In the genomic region with DNA sequence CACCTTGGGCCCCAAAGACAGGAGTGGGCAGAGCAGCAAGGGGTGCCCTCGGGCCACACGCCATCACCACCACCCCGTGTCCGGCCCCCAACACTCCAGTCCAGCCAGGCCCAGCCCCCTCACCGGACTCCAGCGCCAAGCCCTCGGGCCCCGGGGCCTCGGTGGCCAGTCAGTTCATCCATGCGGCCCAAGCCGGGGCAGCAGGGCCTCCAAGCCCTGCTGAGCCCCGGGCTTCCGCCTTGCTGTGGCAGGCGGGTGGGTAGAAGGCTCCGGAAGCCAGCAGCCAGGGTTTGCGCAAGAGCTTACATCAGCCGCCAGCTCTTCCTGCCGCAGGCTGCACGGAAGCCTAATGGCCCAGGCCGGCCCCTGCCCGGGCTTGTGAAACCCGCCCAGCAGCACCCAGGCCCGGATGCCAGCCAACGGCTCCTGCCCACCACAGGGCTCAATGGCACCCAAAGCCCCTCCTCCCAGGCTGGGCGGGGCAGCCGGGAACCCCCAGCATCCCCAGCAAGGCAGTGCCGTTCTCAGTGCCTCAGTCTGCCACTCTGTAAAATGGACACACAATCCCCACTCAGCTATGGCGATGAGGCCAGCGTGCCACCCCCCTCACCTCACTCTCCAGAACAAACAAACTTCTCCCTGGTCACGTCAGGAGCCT, we compare ENCODE assay signal across 8 cellular contexts. TPM values are rescaled to one million over a fixed set of nuclear protein-coding genes. Genes with fewer than 3 reads are reported as not detected.
DNase-seq lines count a peak whose midpoint lies in the region; ATAC-seq, FAIRE-seq and TF ChIP-seq lines count a peak whose summit lies in the region.

No MANE protein-coding gene starts in this region.

- no peak overlapping the region for H3K27ac Mint-ChIP-seq in neural progenitor cell

- no peaks in the 10 kb centered on the region for H3F3A ChIP-seq in neural progenitor cell (ENCODE audit: low read depth)

- no peak overlapping the region for H3K27ac ChIP-seq in endothelial cell of umbilical vein (ENCODE audit: insufficient read depth, low read depth, low read length)
- H3K27ac ChIP-seq in neural progenitor cell: no peak overlapping the region
- peak overlapping the region; percentile 68 for H3K27ac ChIP-seq in substantia nigra (ENCODE audit: low read depth, low read length, poor library complexity, severe bottlenecking)

- H3K4me1 ChIP-seq in endothelial cell of umbilical vein (ENCODE audit: control insufficient read depth, extremely low read depth, insufficient read depth, low read length): no peaks in the 10 kb centered on the region
- no peaks in the 10 kb centered on the region for H3K4me1 ChIP-seq in neural progenitor cell

- no peak overlapping the region for H3K4me2 ChIP-seq in endothelial cell of umbilical vein (ENCODE audit: insufficient read depth, low read length)
- H3K4me2 ChIP-seq in neural progenitor cell: no peak overlapping the region

- TF ChIP-seq POLR2A in endothelial cell of umbilical vein (IDR thresholded peaks at IDR 0.05; ENCODE audit: low read depth, low read length): no peak

- FAIRE-seq in GM18507 (lab: Jason Lieb, UNC) (peak; percentile 94), endothelial cell of umbilical vein (lab: Jason Lieb, UNC) (no peak)

- H3K4me3 ChIP-seq in endothelial cell of umbilical vein (replicated peaks in 1 of 3; ENCODE audit: insufficient read depth in 1 of 3, low read depth in 1 of 3, low read length in 3 of 3) (no peak overlapping the region), neural progenitor cell (no peak overlapping the region)

- no peak for TF ChIP-seq CTCF in endothelial cell of umbilical vein (IDR thresholded peaks at IDR 0.05; ENCODE audit: extremely low read depth in 1 of 2, insufficient read depth in 1 of 2, low read depth in 1 of 2, low read length in 2 of 2)
- no peak for TF ChIP-seq CTCF in neural progenitor cell (IDR thresholded peaks at IDR 0.05)

- BruUV-seq in endothelial cell of umbilical vein (replicated peaks; lab: Mats Ljungman, UMichigan): no TSS peak

- H3K9me3 ChIP-seq in endothelial cell of umbilical vein (replicated peaks; ENCODE audit: control insufficient read depth, insufficient read depth, low read length) (no peaks in the 10 kb centered on the region), neural progenitor cell (ENCODE audit: low read depth) (no peaks in the 10 kb centered on the region)

- H3K27me3 ChIP-seq in endothelial cell of umbilical vein (ENCODE audit: control insufficient read depth in 2 of 2, insufficient read depth in 2 of 2, low read length in 2 of 2) (no peaks in the 10 kb centered on the region), neural progenitor cell (no peaks in the 10 kb centered on the region)

- H3K36me3 Mint-ChIP-seq in neural progenitor cell: peaks cover 15% of the 10 kb centered on the region

- peak; percentile 89 for DNase-seq in GM18507 (ENCODE audit: extremely low spot score, insufficient read length, low read depth)
- DNase-seq in NCI-H526 (lab: John Stamatoyannopoulos, UW): peak; percentile 62 to 80
- peak; percentile 92 for DNase-seq in activated CD8-positive, alpha-beta memory T cell treated with anti-CD3 and anti-CD28 coated beads for 24 hours
- DNase-seq in endothelial cell of umbilical vein (ENCODE audit: low read depth, low spot score): peak; percentile 21
- DNase-seq in neural progenitor cell (ENCODE audit: low spot score): no peak
- peak in 39 of 49 donors; percentile 14 to 80 (median 45) for DNase-seq in substantia nigra (lab: John Stamatoyannopoulos, UW)
- DNase-seq in superior temporal gyrus (ENCODE audit: extremely low spot score): no peak

- peaks cover 21% of the 10 kb centered on the region for H3K79me2 ChIP-seq in endothelial cell of umbilical vein (ENCODE audit: control insufficient read depth, insufficient read depth, low read length)
- H3K79me2 ChIP-seq in neural progenitor cell (ENCODE audit: low read depth): no peaks in the 10 kb centered on the region

- H2AFZ ChIP-seq in endothelial cell of umbilical vein (ENCODE audit: low read depth, low read length): no peak overlapping the region
- H2AFZ ChIP-seq in neural progenitor cell (replicated peaks): no peak overlapping the region

- POLR2A ChIA-PET in endothelial cell of umbilical vein (lab: Charles Lee): interaction anchor here (0.6 kb wide), 1 partner anchor 11 kb away, joined by 4 read pairs; no protein-coding TSS in a partner anchor

- no peaks in the 10 kb centered on the region for H3K9me1 ChIP-seq in endothelial cell of umbilical vein (replicated peaks; ENCODE audit: control insufficient read depth, extremely low read depth, insufficient read depth, low read length)

- dilution Hi-C loops in endothelial cell of umbilical vein (cut with MboI; ENCODE audit: extremely low pct_ligation_motif_present, low sequenced_read_pairs): no loop called here

- no peak overlapping the region for H3K9ac ChIP-seq in endothelial cell of umbilical vein (replicated peaks; ENCODE audit: extremely low read depth, insufficient read depth, low read length)
- no peak overlapping the region for H3K9ac ChIP-seq in neural progenitor cell

- H3K4me3 Mint-ChIP-seq in neural progenitor cell: peak overlapping the region; percentile 59

- peaks cover 12% of the 10 kb centered on the region for H3K27me3 Mint-ChIP-seq in neural progenitor cell (ENCODE audit: insufficient read depth, low read depth)

- CTCF ChIA-PET in endothelial cell of umbilical vein (lab: Charles Lee): interaction anchor here (1.1 to 3.9 kb wide), 4 partner anchors 12 to 53 kb away, joined by 3 to 14 read pairs (median 7); no protein-coding TSS in a partner anchor

- no peaks in the 10 kb centered on the region for H3K9me3 Mint-ChIP-seq in neural progenitor cell

- intact Hi-C loops in endothelial cell of umbilical vein (cut with micrococcal nuclease): no loop called here

- no peaks in the 10 kb centered on the region for H4K20me1 ChIP-seq in endothelial cell of umbilical vein (replicated peaks; ENCODE audit: control insufficient read depth, extremely low read depth, insufficient read depth, low read length)
- H4K20me1 ChIP-seq in neural progenitor cell (ENCODE audit: low read depth): peaks cover 61% of the 10 kb centered on the region

- peaks cover 8% of the 10 kb centered on the region for H3K4me1 Mint-ChIP-seq in neural progenitor cell

- H3K36me3 ChIP-seq in endothelial cell of umbilical vein (ENCODE audit: control insufficient read depth in 2 of 2, extremely low read depth in 1 of 2, insufficient read depth in 2 of 2, low read length in 2 of 2): peaks cover 4 to 12% of the 10 kb centered on the region in 2 experiments
- H3K36me3 ChIP-seq in neural progenitor cell: no peaks in the 10 kb centered on the region

- peak; percentile 87 for ATAC-seq in HG02885 (IDR thresholded peaks at IDR 0.05; ENCODE audit: poor library complexity, unreplicated experiment)

TF ChIP-seq in endothelial cell of umbilical vein, 7 proteins besides CTCF, POLR2A, EP300 and RAD21:
- TF ChIP-seq FOS (IDR thresholded peaks at IDR 0.05; ENCODE audit: borderline replicate concordance, insufficient read depth, low read length) (no peak), MYC (IDR thresholded peaks at IDR 0.05; ENCODE audit: low read depth, low read length) (no peak), GATA2 (IDR thresholded peaks at IDR 0.05; ENCODE audit: insufficient read depth, insufficient read length, low read depth, low read length) (no peak), JUN (IDR thresholded peaks at IDR 0.05; ENCODE audit: borderline replicate concordance, insufficient read depth, insufficient read length, low read depth) (no peak), EZH2 (IDR thresholded peaks at IDR 0.05; ENCODE audit: borderline replicate concordance, low read depth, low read length, severe bottlenecking) (no peak), POLR2AphosphoS5 (IDR thresholded peaks at IDR 0.05; ENCODE audit: insufficient read depth, low read depth, low read length) (no peak)
- TF ChIP-seq, protein P1, sequence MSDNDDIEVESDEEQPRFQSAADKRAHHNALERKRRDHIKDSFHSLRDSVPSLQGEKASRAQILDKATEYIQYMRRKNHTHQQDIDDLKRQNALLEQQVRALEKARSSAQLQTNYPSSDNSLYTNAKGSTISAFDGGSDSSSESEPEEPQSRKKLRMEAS (IDR thresholded peaks at IDR 0.05; ENCODE audit: insufficient read depth, insufficient read length): no peak

RNA-seq across cellular contexts. Expression of a gene that starts 26.5 kb away (rescaled TPM):
- total RNA-seq in endothelial cell of umbilical vein (64.6 and 65.0 TPM in 2 replicates), neural progenitor cell (ENCODE audit: low replicate concordance) (16.1 and 27.2 TPM in 2 replicates)
- polyA plus RNA-seq in endothelial cell of umbilical vein: 14.8 and 16.8 TPM in 2 replicates
- 15.2 and 20.7 TPM in 2 replicates for polyA plus RNA-seq in endothelial cell of umbilical vein (2011; cell fraction: cytosol; rRNA removed)
- 44.0 and 48.9 TPM in 2 replicates for polyA plus RNA-seq in endothelial cell of umbilical vein (2011; cell fraction: nucleus; rRNA removed)
- 25.5 and 34.3 TPM in 2 replicates for polyA plus RNA-seq in endothelial cell of umbilical vein (2012)
- 25.8 and 35.4 TPM in 2 replicates for polyA minus RNA-seq in endothelial cell of umbilical vein
- 31.4 TPM for polyA minus RNA-seq in endothelial cell of umbilical vein (2011; cell fraction: cytosol; rRNA and poly(A)+ RNA removed)
- 25.3 and 40.1 TPM in 2 replicates for polyA minus RNA-seq in endothelial cell of umbilical vein (2011; cell fraction: nucleus; rRNA and poly(A)+ RNA removed)

Comparison
In these comparisons a context has a peak if more than half of its experiments do, and no peak if none do; other contexts are left out.
1. DNase-seq: peak in GM18507 (single experiment), NCI-H526 (2 of 2), activated CD8-positive, alpha-beta memory T cell treated with anti-CD3 and anti-CD28 coated beads for 24 hours (single experiment), endothelial cell of umbilical vein (single experiment) and substantia nigra (39 of 49); none in neural progenitor cell (single experiment) and superior temporal gyrus (single experiment).